Comparison of ENCODE assay signal across 8 cellular contexts in the genomic region with DNA sequence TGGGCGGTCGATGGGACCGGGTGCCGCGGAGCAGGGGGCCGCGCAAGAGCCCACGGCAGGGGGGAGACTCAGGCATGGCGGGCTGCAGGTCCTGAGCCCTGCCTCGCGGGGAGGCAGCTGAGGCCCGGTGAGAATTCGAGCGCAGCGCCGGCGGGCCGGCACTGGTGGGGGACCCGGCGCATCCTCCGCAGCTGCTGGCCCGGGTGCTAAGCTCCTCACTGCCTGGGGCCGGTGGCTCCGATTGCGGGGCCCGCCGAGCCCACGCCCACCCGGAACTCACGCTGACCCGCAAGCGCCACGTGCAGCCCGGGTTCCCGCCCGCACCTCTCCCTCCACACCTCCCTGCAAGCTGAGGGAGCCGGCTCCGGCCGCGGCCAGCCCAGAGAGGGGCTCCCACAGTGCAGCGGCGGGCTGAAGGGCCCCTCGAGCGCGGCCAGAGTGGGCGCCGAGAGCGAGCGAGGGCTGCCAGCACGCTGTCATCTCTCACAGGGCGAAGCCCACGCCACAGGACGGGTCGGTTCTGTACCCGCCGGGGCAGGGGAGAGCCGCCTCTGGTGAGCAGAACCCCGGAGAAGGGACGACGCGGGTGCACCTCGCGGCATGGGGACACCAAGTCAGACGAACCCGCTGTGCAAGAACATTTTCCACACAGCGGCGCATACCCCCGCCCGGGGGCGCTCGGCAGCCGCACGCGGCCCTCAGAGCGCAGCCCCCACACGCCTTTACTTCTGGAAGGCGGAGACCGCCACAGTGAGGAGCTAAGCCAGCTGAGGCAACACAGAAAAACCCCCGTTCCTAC. TPM values are rescaled to one million over a fixed set of nuclear protein-coding genes. Genes with fewer than 3 reads are reported as not detected.
DNase-seq lines count a peak whose midpoint lies in the region; ATAC-seq, FAIRE-seq and TF ChIP-seq lines count a peak whose summit lies in the region.

No MANE protein-coding gene starts in this region.

- no peak for DNase-seq in A549 (ENCODE audit: low read depth in 1 of 2, low spot score in 1 of 2)
- DNase-seq in HuH-7 (ENCODE audit: low spot score): peak; percentile 48
- no peak for DNase-seq in GM12878 (ENCODE audit: low read depth, low spot score)
- DNase-seq in germinal center (ENCODE audit: low spot score): no peak
- DNase-seq in SKM-1 treated with dmso at 0.1 percent for 144 hours (lab: John Stamatoyannopoulos, UW; ENCODE audit: unreplicated experiment): no peak
- DNase-seq in glutamatergic neuron: no peak

- TF ChIP-seq POLR2A in A549 (IDR thresholded peaks at IDR 0.05; ENCODE audit: low read length): no peak
- TF ChIP-seq POLR2A in GM12878 (IDR thresholded peaks at IDR 0.05; ENCODE audit: low read depth, low read length): no peak

- peaks cover 15% of the 10 kb centered on the region for H3K4me1 Mint-ChIP-seq in glutamatergic neuron (ENCODE audit: low read depth, unreplicated experiment)

- WGBS in A549 (ENCODE audit: missing lambda C conversion rate): 85% methylated on average over 50 of the region's 79 CpGs
- WGBS in GM12878 (ENCODE audit: insufficient coverage, insufficient replicate concordance, low lambda C conversion rate, missing lambda C conversion rate): 89% methylated on average over 60 of the region's 79 CpGs
- 95% methylated on average over 66 to 73 of the region's 79 CpGs for WGBS in mesodermal cell (ENCODE audit: insufficient coverage in 2 of 2), 2 experiments

- peaks cover 2 to 7% of the 10 kb centered on the region in 2 experiments; a peak in 3 of 4 replicates for H3K36me3 ChIP-seq in GM12878 (ENCODE audit: control insufficient read depth in 2 of 2, insufficient read depth in 2 of 2, low read length in 1 of 2)
- H3K36me3 ChIP-seq in mesodermal cell (ENCODE audit: control insufficient read depth, insufficient read depth, low read length): peaks cover 22% of the 10 kb centered on the region

- no peaks in the 10 kb centered on the region; the same call in 2 of the 3 replicates for H3K9me3 ChIP-seq in A549
- no peaks in the 10 kb centered on the region; the same call in 2 of the 3 replicates for H3K9me3 ChIP-seq in GM12878 (replicated peaks; ENCODE audit: control insufficient read depth, insufficient read depth, low read length)
- H3K9me3 ChIP-seq in mesodermal cell (ENCODE audit: control insufficient read depth, low read length): peaks cover 5% of the 10 kb centered on the region

- SMC1A ChIA-PET in GM12878 (lab: Charles Lee; ENCODE audit: uncharacterized antibody, unreplicated experiment): interaction anchor here (0.9 to 1.4 kb wide), 3 partner anchors 15 to 68 kb away, joined by 3 to 5 read pairs (median 4); a partner anchor contains a TSS

- no peak for TF ChIP-seq EP300 in A549 (IDR thresholded peaks at IDR 0.05)
- TF ChIP-seq EP300 in GM12878 (IDR thresholded peaks at IDR 0.05; ENCODE audit: borderline replicate concordance in 1 of 2, control insufficient read depth in 1 of 2, low read depth in 2 of 2, low read length in 2 of 2): no peak

- peak overlapping the region; percentile 49 for H3K4me3 ChIP-seq in A549
- H3K4me3 ChIP-seq in GM12878: peak overlapping the region; percentile 90
- H3K4me3 ChIP-seq in mesodermal cell (ENCODE audit: extremely low read depth, insufficient read depth, low read length, poor library complexity, severe bottlenecking): peak overlapping the region; percentile 81

- FAIRE-seq in A549 (lab: Jason Lieb, UNC) (no peak), GM12878 (lab: Jason Lieb, UNC) (no peak)

- TF ChIP-seq CTCF in A549 (IDR thresholded peaks at IDR 0.05) (no peak), GM12878 (IDR thresholded peaks at IDR 0.05 in 2 of 3, conservative IDR thresholded peaks at IDR 0.05 in 1 of 3; ENCODE audit: control insufficient read depth in 2 of 3, extremely low read depth in 1 of 3, insufficient read depth in 1 of 3, low read depth in 3 of 3, low read length in 3 of 3) (no peak), glutamatergic neuron (IDR thresholded peaks at IDR 0.05; ENCODE audit: partially characterized antibody, unreplicated experiment) (no peak)

- POLR2A ChIA-PET in A549 (lab: Yijun Ruan, JAX) (interaction anchor here (0.9 to 1.4 kb wide), 7 partner anchors 17 to 219 kb away, joined by 3 to 7 read pairs (median 4); no protein-coding TSS in a partner anchor), GM12878 (lab: Charles Lee) (interaction anchor here (0.9 to 1.4 kb wide), 5 partner anchors 13 to 314 kb away, joined by 3 to 7 read pairs (median 5); a partner anchor contains a TSS)

- H3K36me3 Mint-ChIP-seq in glutamatergic neuron (ENCODE audit: unreplicated experiment): no peaks in the 10 kb centered on the region

- H3K9ac ChIP-seq in GM12878 (ENCODE audit: control insufficient read depth, insufficient read depth, low read length): peak overlapping the region; percentile 80

- H2AFZ ChIP-seq in GM12878 (ENCODE audit: control insufficient read depth, low read depth, low read length): peak overlapping the region; percentile 97

- H3K27me3 Mint-ChIP-seq in glutamatergic neuron (ENCODE audit: unreplicated experiment): peaks cover 15% of the 10 kb centered on the region

- H3K27ac Mint-ChIP-seq in glutamatergic neuron (ENCODE audit: unreplicated experiment): no peak overlapping the region

- no peaks in the 10 kb centered on the region for H4K20me1 ChIP-seq in GM12878 (ENCODE audit: control insufficient read depth, insufficient read depth)

- TF ChIP-seq RAD21 in A549 (conservative IDR thresholded peaks at IDR 0.05 in 1 of 2, IDR thresholded peaks at IDR 0.05 in 1 of 2) (no peak), GM12878 (IDR thresholded peaks at IDR 0.05; ENCODE audit: insufficient read depth, low read depth, low read length) (no peak)

- H3K4me2 ChIP-seq in A549 (peak overlapping the region; percentile 88), GM12878 (ENCODE audit: control insufficient read depth, insufficient read depth) (peak overlapping the region; percentile 91)

- peaks cover 28% of the 10 kb centered on the region for H3K4me1 ChIP-seq in A549
- H3K4me1 ChIP-seq in GM12878 (ENCODE audit: control insufficient read depth, insufficient read depth, low read length): peaks cover 16% of the 10 kb centered on the region
- H3K4me1 ChIP-seq in mesodermal cell (ENCODE audit: control insufficient read depth, insufficient read depth, low read length, poor library complexity, severe bottlenecking): peaks cover 24% of the 10 kb centered on the region

- H3K79me2 ChIP-seq in GM12878 (ENCODE audit: control insufficient read depth, insufficient read depth, low read length): peaks cover 31% of the 10 kb centered on the region

- CTCF ChIA-PET in A549 (lab: Yijun Ruan, JAX) (interaction anchor here (0.6 to 5.1 kb wide), 9 partner anchors 11 to 86 kb away, joined by 3 to 41 read pairs (median 4); a partner anchor contains a TSS), GM12878 (lab: Yijun Ruan, JAX) (interaction anchor here (0.9 to 2.4 kb wide), 6 partner anchors 15 to 674 kb away, joined by 3 to 13 read pairs (median 4); no protein-coding TSS in a partner anchor)

- H3K27me3 ChIP-seq in GM12878 (replicated peaks in 1 of 2; ENCODE audit: control insufficient read depth in 2 of 2, insufficient read depth in 2 of 2, low read length in 1 of 2): no peaks in the 10 kb centered on the region

- no peak for ATAC-seq in A549
- no peak for ATAC-seq in GM12878
- ATAC-seq in HG02884 (IDR thresholded peaks at IDR 0.05; ENCODE audit: unreplicated experiment): no peak

- no TSS peak for BruUV-seq in GM12878 (replicated peaks; lab: Mats Ljungman, UMichigan)

- RAD21 ChIA-PET in GM12878 (lab: Charles Lee; ENCODE audit: unreplicated experiment): interaction anchor here (0.7 to 1.8 kb wide), 5 partner anchors 9 to 94 kb away, joined by 3 to 8 read pairs (median 3); no protein-coding TSS in a partner anchor

- H3K27ac ChIP-seq in A549 (peak overlapping the region; percentile 70 to 89), GM12878 (ENCODE audit: control insufficient read depth, insufficient read depth) (peak overlapping the region; percentile 82), mesodermal cell (ENCODE audit: low read depth, low read length, severe bottlenecking) (peak overlapping the region; percentile 75)

- H3K4me3 Mint-ChIP-seq in glutamatergic neuron (ENCODE audit: unreplicated experiment): no peak overlapping the region

- in situ Hi-C loops in GM12878 (cut with MboI): no loop called here

- intact Hi-C loops in GM12878 (cut with micrococcal nuclease; ENCODE audit: unreplicated experiment): no loop called here

- peaks cover 6% of the 10 kb centered on the region for H3K9me3 Mint-ChIP-seq in glutamatergic neuron (ENCODE audit: unreplicated experiment)

RNA-seq across cellular contexts. Expression of a gene that starts 1.2 kb away (rescaled TPM):
- polyA plus RNA-seq in A549 (2011; rRNA removed): 90.0 and 94.2 TPM in 2 replicates
- polyA plus RNA-seq in A549 (2012; cell fraction: cytosol; rRNA removed): 477 and 601 TPM in 2 replicates
- 376 and 581 TPM in 2 replicates for polyA plus RNA-seq in A549 (2012; cell fraction: nucleus; rRNA removed)
- polyA plus RNA-seq in A549 (2017; fragmentation: RNase III; extraction: RNeasy Plus Mini Kit Qiagen cat#74134 plus additional on column Dnase treatment): 157 to 169 TPM (median 163 TPM) in 3 replicates
- 12.3 and 14.4 TPM in 2 replicates for polyA minus RNA-seq in A549 (2011; rRNA and poly(A)+ RNA removed)
- 37.5 and 51.8 TPM in 2 replicates for total RNA-seq in GM12878 (2013; cell fraction: nucleolus; rRNA removed)
- total RNA-seq in GM12878 (2014; rRNA removed): 182 and 197 TPM in 2 replicates
- 18.8 and 26.6 TPM in 2 replicates for total RNA-seq in GM12878 (2014; rRNA removed; fragmentation: Illumina TruSeq; extraction: Trizol)
- total RNA-seq in GM12878 (2021): 128 and 137 TPM in 2 replicates
- 32.1 TPM for polyA plus RNA-seq in GM12878 (2011; ENCODE audit: low read depth)
- 29.6 and 75.5 TPM in 2 replicates for polyA plus RNA-seq in GM12878 (2011; rRNA removed)
- 159 and 299 TPM in 2 replicates for polyA plus RNA-seq in GM12878 (2011; cell fraction: cytosol; rRNA removed)
- polyA plus RNA-seq in GM12878 (2011; cell fraction: nucleus; rRNA removed): 166 and 180 TPM in 2 replicates
- 63.7 and 67.4 TPM in 2 replicates for polyA plus RNA-seq in GM12878 (2012)
- polyA plus RNA-seq in GM12878 (2014; fragmentation: Illumina TruSeq; extraction: Trizol): 4.0 and 7.6 TPM in 2 replicates
- polyA plus RNA-seq in GM12878 (2014; fragmentation: Nextera tagmentation; extraction: Ambion mirVana): 10 to 100 TPM in 1 of 2 experiments, 1 to 10 TPM in 1; 4.6 to 30.6 TPM
- 173 and 207 TPM in 2 replicates for polyA plus RNA-seq in GM12878 (2014; rRNA removed)
- 100 to 1,000 TPM; 270 to 282 TPM for polyA plus RNA-seq in GM12878 (2016; fragmentation: Nextera tagmentation; extraction: Ambion mirVana)
- 23.3 and 46.5 TPM in 2 replicates for polyA minus RNA-seq in GM12878 (2011; rRNA and poly(A)+ RNA removed)
- polyA minus RNA-seq in GM12878 (2011; cell fraction: cytosol; rRNA and poly(A)+ RNA removed): 29.1 and 29.4 TPM in 2 replicates
- polyA minus RNA-seq in GM12878 (2011; cell fraction: nucleus; rRNA and poly(A)+ RNA removed): 18.7 and 28.8 TPM in 2 replicates
- polyA plus RNA-seq in mesodermal cell (2013, experiment 1 of 2): 95.2 TPM
- 79.0 TPM for polyA plus RNA-seq in mesodermal cell (2013, experiment 2 of 2)
- 30.5 TPM for total RNA-seq in glutamatergic neuron (ENCODE audit: unreplicated experiment)

RNA-seq across cellular contexts. Expression of a gene that starts 27.7 kb away (rescaled TPM):
- polyA plus RNA-seq in A549 (2011; rRNA removed): 8.8 and 10.1 TPM in 2 replicates
- 6.0 and 6.2 TPM in 2 replicates for polyA plus RNA-seq in A549 (2012; cell fraction: cytosol; rRNA removed)
- 17.9 and 19.6 TPM in 2 replicates for polyA plus RNA-seq in A549 (2012; cell fraction: nucleus; rRNA removed)
- polyA plus RNA-seq in A549 (2017; fragmentation: RNase III; extraction: RNeasy Plus Mini Kit Qiagen cat#74134 plus additional on column Dnase treatment): 6.2 to 8.3 TPM (median 7.4 TPM) in 3 replicates
- polyA minus RNA-seq in A549 (2011; rRNA and poly(A)+ RNA removed): 6.5 and 9.5 TPM in 2 replicates
- total RNA-seq in GM12878 (2013; cell fraction: nucleolus; rRNA removed): 0.96 TPM in 1 of 2 replicates, not detected in the other
- total RNA-seq in GM12878 (2014; rRNA removed): not detected in 2 replicates
- total RNA-seq in GM12878 (2014; rRNA removed; fragmentation: Illumina TruSeq; extraction: Trizol): not detected in 2 replicates
- total RNA-seq in GM12878 (2021): 0.28 TPM in 1 of 2 replicates, not detected in the other
- polyA plus RNA-seq in GM12878 (2011; ENCODE audit: low read depth): not detected
- polyA plus RNA-seq in GM12878 (2011; rRNA removed): 0.19 and 0.39 TPM in 2 replicates
- polyA plus RNA-seq in GM12878 (2011; cell fraction: cytosol; rRNA removed): 0.08 and 0.21 TPM in 2 replicates
- 0.87 and 1.3 TPM in 2 replicates for polyA plus RNA-seq in GM12878 (2011; cell fraction: nucleus; rRNA removed)
- polyA plus RNA-seq in GM12878 (2012): 0.22 and 0.65 TPM in 2 replicates
- polyA plus RNA-seq in GM12878 (2014; fragmentation: Illumina TruSeq; extraction: Trizol): 0.12 TPM in 1 of 2 replicates, not detected in the other
- polyA plus RNA-seq in GM12878 (2014; fragmentation: Nextera tagmentation; extraction: Ambion mirVana): under 1 TPM in 1 of 2 experiments, not detected in 1; 0.11 TPM
- 0.45 TPM in 1 of 2 replicates, not detected in the other for polyA plus RNA-seq in GM12878 (2014; rRNA removed)
- polyA plus RNA-seq in GM12878 (2016; fragmentation: Nextera tagmentation; extraction: Ambion mirVana): not detected
- polyA minus RNA-seq in GM12878 (2011; rRNA and poly(A)+ RNA removed): 0.10 TPM in 1 of 2 replicates, not detected in the other
- not detected in 2 replicates for polyA minus RNA-seq in GM12878 (2011; cell fraction: cytosol; rRNA and poly(A)+ RNA removed)
- polyA minus RNA-seq in GM12878 (2011; cell fraction: nucleus; rRNA and poly(A)+ RNA removed): 0.38 TPM in 1 of 2 replicates, not detected in the other
- polyA plus RNA-seq in mesodermal cell (2013, experiment 1 of 2): 20.2 TPM
- polyA plus RNA-seq in mesodermal cell (2013, experiment 2 of 2): 18.6 TPM
- 45.1 TPM for total RNA-seq in glutamatergic neuron (ENCODE audit: unreplicated experiment)

RNA-seq across cellular contexts. Expression of a gene that starts 43.8 kb away (rescaled TPM):
- polyA plus RNA-seq in A549 (2011; rRNA removed) (66.0 and 70.2 TPM in 2 replicates), A549 (2017; fragmentation: RNase III; extraction: RNeasy Plus Mini Kit Qiagen cat#74134 plus additional on column Dnase treatment) (87.1 to 93.8 TPM (median 93.0 TPM) in 3 replicates), GM12878 (2011; rRNA removed) (44.8 and 70.3 TPM in 2 replicates), GM12878 (2014; fragmentation: Illumina TruSeq; extraction: Trizol) (19.3 and 55.4 TPM in 2 replicates), GM12878 (2014; fragmentation: Nextera tagmentation; extraction: Ambion mirVana) (1 to 10 TPM in 1 of 2 experiments, under 1 TPM in 1; 0.63 to 1.4 TPM), GM12878 (2014; rRNA removed) (92.3 and 101 TPM in 2 replicates), GM12878 (2016; fragmentation: Nextera tagmentation; extraction: Ambion mirVana) (1 to 10 TPM; 9.0 to 9.2 TPM)
- polyA plus RNA-seq in A549 (2012; cell fraction: cytosol; rRNA removed): 164 and 170 TPM in 2 replicates
- polyA plus RNA-seq in A549 (2012; cell fraction: nucleus; rRNA removed): 315 and 328 TPM in 2 replicates
- polyA minus RNA-seq in A549 (2011; rRNA and poly(A)+ RNA removed): 138 and 139 TPM in 2 replicates
- 49.2 and 56.5 TPM in 2 replicates for total RNA-seq in GM12878 (2013; cell fraction: nucleolus; rRNA removed)
- total RNA-seq in GM12878 (2014; rRNA removed) (70.8 and 83.6 TPM in 2 replicates), GM12878 (2014; rRNA removed; fragmentation: Illumina TruSeq; extraction: Trizol) (55.9 and 62.4 TPM in 2 replicates), GM12878 (2021) (102 and 110 TPM in 2 replicates), glutamatergic neuron (ENCODE audit: unreplicated experiment) (300 TPM)
- polyA plus RNA-seq in GM12878 (2011; ENCODE audit: low read depth): 19.1 TPM
- 99.2 and 131 TPM in 2 replicates for polyA plus RNA-seq in GM12878 (2011; cell fraction: cytosol; rRNA removed)
- 234 and 307 TPM in 2 replicates for polyA plus RNA-seq in GM12878 (2011; cell fraction: nucleus; rRNA removed)
- 50.8 and 57.6 TPM in 2 replicates for polyA plus RNA-seq in GM12878 (2012)
- polyA minus RNA-seq in GM12878 (2011; rRNA and poly(A)+ RNA removed): 64.3 and 96.2 TPM in 2 replicates
- polyA minus RNA-seq in GM12878 (2011; cell fraction: cytosol; rRNA and poly(A)+ RNA removed): 42.0 and 48.6 TPM in 2 replicates
- polyA minus RNA-seq in GM12878 (2011; cell fraction: nucleus; rRNA and poly(A)+ RNA removed): 23.0 and 34.0 TPM in 2 replicates
- 113 TPM for polyA plus RNA-seq in mesodermal cell (2013, experiment 1 of 2)
- polyA plus RNA-seq in mesodermal cell (2013, experiment 2 of 2): 91.0 TPM

RNA-seq across cellular contexts. Expression of a gene that starts 49.2 kb away (rescaled TPM):
- polyA plus RNA-seq in A549 (2011; rRNA removed) (1.6 and 2.1 TPM in 2 replicates), A549 (2017; fragmentation: RNase III; extraction: RNeasy Plus Mini Kit Qiagen cat#74134 plus additional on column Dnase treatment) (2.3 to 3.1 TPM (median 2.6 TPM) in 3 replicates), GM12878 (2011; rRNA removed) (0.10 and 0.22 TPM in 2 replicates), GM12878 (2014; fragmentation: Illumina TruSeq; extraction: Trizol) (0.13 TPM in 1 of 2 replicates, not detected in the other), GM12878 (2014; fragmentation: Nextera tagmentation; extraction: Ambion mirVana) (under 1 TPM in 1 of 2 experiments, not detected in 1; 0.05 TPM), GM12878 (2014; rRNA removed) (0.51 and 0.94 TPM in 2 replicates), GM12878 (2016; fragmentation: Nextera tagmentation; extraction: Ambion mirVana) (under 1 TPM in 1 of 2 experiments, not detected in 1; 0.23 TPM)
- polyA plus RNA-seq in A549 (2012; cell fraction: cytosol; rRNA removed): 1.6 and 2.9 TPM in 2 replicates
- polyA plus RNA-seq in A549 (2012; cell fraction: nucleus; rRNA removed): 2.3 and 2.9 TPM in 2 replicates
- polyA minus RNA-seq in A549 (2011; rRNA and poly(A)+ RNA removed): 3.9 and 4.1 TPM in 2 replicates
- total RNA-seq in GM12878 (2013; cell fraction: nucleolus; rRNA removed): 1.8 and 3.7 TPM in 2 replicates
- total RNA-seq in GM12878 (2014; rRNA removed) (0.33 and 0.68 TPM in 2 replicates), GM12878 (2014; rRNA removed; fragmentation: Illumina TruSeq; extraction: Trizol) (0.46 and 0.54 TPM in 2 replicates), GM12878 (2021) (1.2 and 1.3 TPM in 2 replicates), glutamatergic neuron (ENCODE audit: unreplicated experiment) (6.0 TPM)
- polyA plus RNA-seq in GM12878 (2011; ENCODE audit: low read depth): 0.07 TPM
- 0.36 and 0.38 TPM in 2 replicates for polyA plus RNA-seq in GM12878 (2011; cell fraction: cytosol; rRNA removed)
- 0.61 and 0.97 TPM in 2 replicates for polyA plus RNA-seq in GM12878 (2011; cell fraction: nucleus; rRNA removed)
- 0.27 and 0.28 TPM in 2 replicates for polyA plus RNA-seq in GM12878 (2012)
- 0.44 and 1.7 TPM in 2 replicates for polyA minus RNA-seq in GM12878 (2011; rRNA and poly(A)+ RNA removed)
- 0.53 TPM in 1 of 2 replicates, not detected in the other for polyA minus RNA-seq in GM12878 (2011; cell fraction: cytosol; rRNA and poly(A)+ RNA removed)
- polyA minus RNA-seq in GM12878 (2011; cell fraction: nucleus; rRNA and poly(A)+ RNA removed): 2.9 and 3.4 TPM in 2 replicates
- polyA plus RNA-seq in mesodermal cell (2013, experiment 1 of 2): 4.0 TPM
- polyA plus RNA-seq in mesodermal cell (2013, experiment 2 of 2): 3.3 TPM

Comparison
In these comparisons a context has a peak if more than half of its experiments do, and no peak if none do; other contexts are left out.
1. RNA of a gene that starts 27.7 kb away (total RNA-seq): 45.1 TPM in glutamatergic neuron (single experiment); 0.28 to 0.96 TPM in GM12878; every median in the first group is over 10 times any median in the second.
2. Peak in every context shown above with its lines, with median percentiles within 50 percentile points of each other: H3K27ac ChIP-seq and H3K4me3 ChIP-seq.